Comparison of ENCODE assay signal across 1 cellular context in genomic region chr1:37605806-37606474, GRCh38.
TF ChIP-seq lines count a peak whose summit lies in the region.

No MANE protein-coding gene starts in this region.

TF ChIP-seq in GM23338, 12 proteins besides CTCF, POLR2A, EP300 and RAD21:
- TF ChIP-seq ETS1 (IDR thresholded peaks at IDR 0.05) (no peak), CREB1 (CRISPR knock-in tag; IDR thresholded peaks at IDR 0.05; ENCODE audit: low read depth) (no peak), NANOG (IDR thresholded peaks at IDR 0.05; ENCODE audit: borderline replicate concordance) (no peak), POLR2AphosphoS5 (IDR thresholded peaks at IDR 0.05; ENCODE audit: low read depth) (no peak), ZNF331 (CRISPR knock-in tag; IDR thresholded peaks at IDR 0.05; ENCODE audit: low read depth) (no peak), ZNF462 (CRISPR knock-in tag; IDR thresholded peaks at IDR 0.05) (no peak)
TF ChIP-seq in GM23338: peak in this region for 0.
